ENCODE assay signal across 1 cellular context in the genomic region with DNA sequence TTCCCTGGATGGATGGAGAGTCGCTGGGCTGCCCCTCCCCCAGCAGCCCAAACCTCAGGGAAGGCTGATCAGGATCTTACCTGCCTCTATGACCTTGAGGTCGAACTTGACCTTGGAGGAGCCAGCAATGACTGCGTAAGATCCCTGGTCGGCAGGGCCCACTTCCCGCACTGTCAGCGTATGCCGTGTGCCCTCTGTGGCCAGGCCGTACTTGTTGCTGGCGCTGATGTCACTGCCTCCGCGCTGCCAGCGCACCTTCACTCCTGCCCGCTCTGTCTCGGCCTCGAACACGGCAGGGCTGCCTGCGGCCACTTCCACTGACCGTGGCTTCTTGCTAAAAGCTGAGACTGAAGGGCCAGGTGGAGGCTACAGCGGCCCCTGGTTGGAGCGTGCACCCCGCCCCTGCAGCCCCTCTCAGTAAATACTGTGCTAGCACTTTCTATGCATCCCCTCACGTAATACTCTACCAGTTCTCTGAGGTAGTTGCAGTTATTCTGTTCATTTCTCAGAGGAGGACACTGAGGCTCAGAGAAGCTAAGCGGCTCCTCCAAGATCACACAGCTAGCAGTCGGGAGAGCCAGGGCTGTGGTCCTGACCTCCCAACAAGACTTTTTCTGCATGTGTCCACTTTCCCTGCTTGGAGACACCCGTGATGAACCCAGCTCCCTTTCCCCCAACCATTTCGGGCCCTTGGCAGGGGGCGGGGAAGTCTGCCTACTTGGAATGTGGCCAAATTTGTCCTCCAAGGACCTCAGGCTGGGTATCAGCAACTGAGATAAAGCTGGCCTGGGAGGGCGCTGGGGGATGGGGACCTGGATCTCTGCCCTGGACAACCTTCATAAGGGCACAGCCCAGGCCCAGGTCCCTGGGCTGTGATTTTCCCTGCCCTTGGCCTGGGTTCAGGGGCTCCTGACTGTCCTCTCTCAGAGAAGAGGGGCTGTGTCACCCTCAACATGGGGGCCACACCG.
TF ChIP-seq lines count a peak whose summit lies in the region.

No MANE protein-coding gene starts in this region.

TF ChIP-seq in WTC11, 78 proteins besides CTCF, POLR2A, EP300 and RAD21 (continued from another document):
- no peak for TF ChIP-seq ZNF281 (CRISPR knock-in tag; IDR thresholded peaks at IDR 0.05)
